17 cellular contexts compared by ENCODE assay signal in genomic region chr6:40419377-40419776, GRCh38.
DNase-seq lines count a peak whose midpoint lies in the region; ATAC-seq, FAIRE-seq and TF ChIP-seq lines count a peak whose summit lies in the region.
"Had no signal": no experiment of that assay in that cellular context is flagged by ENCODE, and none has a peak within 500 bp of the region (broad histone marks: within the 10 kb centered on the region; RNA-seq: fewer than 3 reads in every experiment).

No MANE protein-coding gene starts in this region.

- POLR2A ChIA-PET in K562 (lab: Yijun Ruan, JAX) = interaction anchor here (0.9 kb wide), 2 partner anchors 21 to 93 kb away, joined by 3 to 4 read pairs; no protein-coding TSS in a partner anchor

- BruUV-seq in K562 (replicated peaks; lab: Mats Ljungman, UMichigan) = no TSS peak

- H3K4me3 ChIP-seq in K562 = no peak overlapping the region
- H3K4me3 ChIP-seq: Peyer's patch had no signal

- H3K36me3 ChIP-seq in K562 (ENCODE audit: control insufficient read depth, insufficient read depth, low read length) = no peaks in the 10 kb centered on the region
- H3K36me3 ChIP-seq: Peyer's patch, WERI-Rb-1 had no signal

- TF ChIP-seq RAD21 in K562 (CRISPR knock-in tag; conservative IDR thresholded peaks at IDR 0.05 in 1 of 2, IDR thresholded peaks at IDR 0.05 in 1 of 2) = no peak

- H3K4me1 ChIP-seq in K562 (replicated peaks in 1 of 2; ENCODE audit: control insufficient read depth in 2 of 2, insufficient read depth in 2 of 2, low read length in 2 of 2) = no peaks in the 10 kb centered on the region
- H3K4me1 ChIP-seq: Peyer's patch had no signal

- H3K36me3 Mint-ChIP-seq in natural killer cell treated with Interleukin-12 subunit alpha and Interleukin-12 subunit beta and Interleukin-15 and Interleukin-18, amount 100 ng/mL, for 72 hours = no peaks in the 10 kb centered on the region
- no peaks in the 10 kb centered on the region for H3K36me3 Mint-ChIP-seq in natural killer cell
- H3K36me3 Mint-ChIP-seq in activated naive CD8-positive, alpha-beta T cell treated with anti-CD3 and anti-CD28 coated beads, Interleukin-2, amount 50 U/mL, for 24 hours (ENCODE audit: low read depth) = no peaks in the 10 kb centered on the region

- H3K27me3 Mint-ChIP-seq in natural killer cell treated with Interleukin-12 subunit alpha and Interleukin-12 subunit beta and Interleukin-15 and Interleukin-18, amount 100 ng/mL, for 72 hours = peaks cover 0 to 4% of the 10 kb centered on the region in 2 donors
- peaks cover 0 to 6% of the 10 kb centered on the region in 2 donors for H3K27me3 Mint-ChIP-seq in natural killer cell (ENCODE audit: low read depth in 2 of 2)
- H3K27me3 Mint-ChIP-seq in activated naive CD8-positive, alpha-beta T cell treated with anti-CD3 and anti-CD28 coated beads, Interleukin-2, amount 50 U/mL, for 24 hours = no peaks in the 10 kb centered on the region

- no peaks in the 10 kb centered on the region for H3K9me3 Mint-ChIP-seq in natural killer cell treated with Interleukin-12 subunit alpha and Interleukin-12 subunit beta and Interleukin-15 and Interleukin-18, amount 100 ng/mL, for 72 hours
- no peaks in the 10 kb centered on the region for H3K9me3 Mint-ChIP-seq in natural killer cell
- H3K9me3 Mint-ChIP-seq in activated naive CD8-positive, alpha-beta T cell treated with anti-CD3 and anti-CD28 coated beads, Interleukin-2, amount 50 U/mL, for 24 hours = no peaks in the 10 kb centered on the region

- H3K27ac ChIP-seq in K562 (ENCODE audit: extremely low read depth, low read depth, low read length) = no peak overlapping the region
- H3K27ac ChIP-seq: KMS-11, Peyer's patch, WERI-Rb-1 had no signal

- peaks cover 7% of the 10 kb centered on the region for H4K20me1 ChIP-seq in K562 (replicated peaks; ENCODE audit: control insufficient read depth, insufficient read depth, low read length)

- peaks cover 14 to 26% of the 10 kb centered on the region in 2 donors for H3K4me1 Mint-ChIP-seq in natural killer cell treated with Interleukin-12 subunit alpha and Interleukin-12 subunit beta and Interleukin-15 and Interleukin-18, amount 100 ng/mL, for 72 hours (ENCODE audit: low read depth in 2 of 2)
- H3K4me1 Mint-ChIP-seq in natural killer cell = peaks cover 19 to 31% of the 10 kb centered on the region in 2 donors
- H3K4me1 Mint-ChIP-seq in activated naive CD8-positive, alpha-beta T cell treated with anti-CD3 and anti-CD28 coated beads, Interleukin-2, amount 50 U/mL, for 24 hours = no peaks in the 10 kb centered on the region

- H3K9me1 ChIP-seq in K562 (ENCODE audit: control insufficient read depth, insufficient read depth, low read length) = no peaks in the 10 kb centered on the region

- H3K27me3 ChIP-seq in K562 (ENCODE audit: control insufficient read depth in 2 of 2, insufficient read depth in 2 of 2, low read length in 2 of 2) = peaks cover 17 to 43% of the 10 kb centered on the region in 2 experiments
- H3K27me3 ChIP-seq: Peyer's patch had no signal

- H3K79me2 ChIP-seq in K562 (ENCODE audit: control insufficient read depth, insufficient read depth, low read length) = no peaks in the 10 kb centered on the region

- intact Hi-C loops in natural killer cell (cut with micrococcal nuclease) (no loop called here), K562 (cut with micrococcal nuclease) (no loop called here)

- H3K9ac ChIP-seq in K562 (ENCODE audit: insufficient read depth in 1 of 2, low read depth in 2 of 2, low read length in 2 of 2) = no peak overlapping the region
- H3K9ac ChIP-seq: KMS-11 had no signal

- peak overlapping the region; percentile 47 for H3K4me3 Mint-ChIP-seq in natural killer cell treated with Interleukin-12 subunit alpha and Interleukin-12 subunit beta and Interleukin-15 and Interleukin-18, amount 100 ng/mL, for 72 hours
- no peak overlapping the region for H3K4me3 Mint-ChIP-seq in natural killer cell
- no peak overlapping the region for H3K4me3 Mint-ChIP-seq in activated naive CD8-positive, alpha-beta T cell treated with anti-CD3 and anti-CD28 coated beads, Interleukin-2, amount 50 U/mL, for 24 hours

- WGBS in K562 (ENCODE audit: insufficient coverage, low coverage, missing lambda C conversion rate) = 0% methylated on average over 1 of the region's 1 CpG

- no peak for TF ChIP-seq CTCF in natural killer cell (IDR thresholded peaks at IDR 0.05)
- TF ChIP-seq CTCF in K562 (IDR thresholded peaks at IDR 0.05 in 2 of 3, conservative IDR thresholded peaks at IDR 0.05 in 1 of 3; ENCODE audit: insufficient read depth in 2 of 3, low read depth in 1 of 3, low read length in 3 of 3) = no peak
- no peak for TF ChIP-seq CTCF in GM13977 (IDR thresholded peaks at IDR 0.05; ENCODE audit: extremely low read depth, insufficient read depth, missing control alignments)

- DNase-seq in natural killer cell treated with Interleukin-12 subunit alpha and Interleukin-12 subunit beta and Interleukin-15 and Interleukin-18, amount 100 ng/mL, for 72 hours (ENCODE audit: low spot score) = no peak
- no peak for DNase-seq in natural killer cell
- no peak for DNase-seq in K562 (ENCODE audit: extremely low read depth in 1 of 4, low spot score in 3 of 4)
- DNase-seq in iPS-NIHi11 (ENCODE audit: low spot score) = peak; percentile 58
- DNase-seq in activated naive CD8-positive, alpha-beta T cell treated with anti-CD3 and anti-CD28 coated beads, Interleukin-2, amount 50 U/mL, for 24 hours = no peak
- DNase-seq in GM13977 (ENCODE audit: low spot score) = no peak
- DNase-seq in activated CD4-positive, CD25-positive, alpha-beta regulatory T cell treated with anti-CD3 and anti-CD28 coated beads, Interleukin-2, amount 50 U/mL, for 72 hours = no peak
- no peak for DNase-seq in SW 1271 (lab: John Stamatoyannopoulos, UW)
- DNase-seq: cerebellar nuclear complex, islet precursor cell, NCI-H146, NCI-H524, nucleus accumbens, Peyer's patch, trophoblast cell, WERI-Rb-1 had no signal

- in situ Hi-C loops in K562 (cut with MboI) = no loop called here
- in situ Hi-C loops in GM13977 (cut with MboI; ENCODE audit: low pct_unique_long_range_greater_than_20kb, low sequenced_read_pairs, unreplicated experiment) = no loop called here

- H3K27ac Mint-ChIP-seq in natural killer cell treated with Interleukin-12 subunit alpha and Interleukin-12 subunit beta and Interleukin-15 and Interleukin-18, amount 100 ng/mL, for 72 hours = peak overlapping the region; percentile 72 to 79
- H3K27ac Mint-ChIP-seq in natural killer cell = peak overlapping the region in 1 of 2 donors; percentile 44
- no peak overlapping the region for H3K27ac Mint-ChIP-seq in activated naive CD8-positive, alpha-beta T cell treated with anti-CD3 and anti-CD28 coated beads, Interleukin-2, amount 50 U/mL, for 24 hours

- H3K9me3 ChIP-seq in K562 (replicated peaks; ENCODE audit: control insufficient read depth, insufficient read depth, low read depth, low read length) = no peaks in the 10 kb centered on the region
- H3K9me3 ChIP-seq: Peyer's patch had no signal

- no peak for FAIRE-seq in K562 (lab: Jason Lieb, UNC)

- H2AFZ ChIP-seq in K562 (ENCODE audit: low read depth, low read length) = no peak overlapping the region

- no peak for TF ChIP-seq POLR2A in K562 (conservative IDR thresholded peaks at IDR 0.05)

- H3K4me2 ChIP-seq in K562 (ENCODE audit: insufficient read depth, low read length) = no peak overlapping the region
- H3K4me2 ChIP-seq: KMS-11 had no signal

- ATAC-seq in natural killer cell treated with Interleukin-12 subunit alpha and Interleukin-12 subunit beta and Interleukin-15 and Interleukin-18, amount 100 ng/mL, for 72 hours = no peak
- ATAC-seq in natural killer cell (no peak), K562 (no peak; the same call in 1 of the 3 replicates)
- no peak for ATAC-seq in activated naive CD8-positive, alpha-beta T cell treated with anti-CD3 and anti-CD28 coated beads, Interleukin-2, amount 50 U/mL, for 24 hours

- CTCF ChIA-PET in K562 (lab: Yijun Ruan, JAX; ENCODE audit: low intra/inter-chr PET ratio) = no interaction called here

- no peak for TF ChIP-seq EP300 in K562 (IDR thresholded peaks at IDR 0.05; ENCODE audit: low read length)

TF ChIP-seq in K562, 482 proteins besides CTCF, POLR2A, EP300 and RAD21:
- TF ChIP-seq NFE2 (IDR thresholded peaks at IDR 0.05; ENCODE audit: low read depth) (0 out of 2 replicates have a peak, but pooled peaks have one; percentile 20), ZNF197 (CRISPR knock-in tag; IDR thresholded peaks at IDR 0.05; ENCODE audit: low read depth) (no peak), GATA2 (CRISPR knock-in tag; IDR thresholded peaks at IDR 0.05) (no peak)
